16 cellular contexts compared by ENCODE assay signal in genomic region chr7:27952393-27953290, GRCh38.
DNase-seq lines count a peak whose midpoint lies in the region; ATAC-seq and TF ChIP-seq lines count a peak whose summit lies in the region.
"Had no signal": no experiment of that assay in that cellular context is flagged by ENCODE, and none has a peak within 500 bp of the region (broad histone marks: within the 10 kb centered on the region; RNA-seq: fewer than 3 reads in every experiment).

No MANE protein-coding gene starts in this region.

- H3K27ac ChIP-seq in right atrium auricular region (no peak overlapping the region), subcutaneous abdominal adipose tissue (ENCODE audit: low read depth, low read length) (peak overlapping the region; percentile 63)
- H3K27ac ChIP-seq: heart left ventricle, pancreas, Peyer's patch had no signal

- DNase-seq in Right ventricle myocardium inferior (ENCODE audit: missing footprints) (no peak), right atrium auricular region (ENCODE audit: low spot score) (no peak), amniotic epithelial cell (ENCODE audit: low read depth) (peak; percentile 57), fibroblast of villous mesenchyme (ENCODE audit: low read depth) (peak; percentile 74), NCI-H1048 (lab: John Stamatoyannopoulos, UW) (no peak), NCI-H69 (lab: John Stamatoyannopoulos, UW) (no peak)
- DNase-seq in activated effector memory CD4-positive, alpha-beta T cell treated with Interleukin-2 at 50 U/mL for 16 hours, result no peak
- DNase-seq: activated effector memory CD4-positive, alpha-beta T cell treated with anti-CD3 and anti-CD28 coated beads, Interleukin-2, amount 50 U/mL, for 16 hours; caudate nucleus; heart left ventricle; midbrain; NCI-H774; pancreas; Peyer's patch; SW 1271 had no signal

- peak; percentile 49 for ATAC-seq in Right ventricle myocardium inferior

- no peak overlapping the region for H3K9ac ChIP-seq in subcutaneous abdominal adipose tissue (ENCODE audit: low read length in 5 of 5)

- intact Hi-C loops in Right ventricle myocardium inferior (cut with DNase I), result no loop called here

- H3K9me3 ChIP-seq in right atrium auricular region (no peaks in the 10 kb centered on the region), subcutaneous abdominal adipose tissue (ENCODE audit: control insufficient read depth in 5 of 5, low read length in 5 of 5) (no peaks in the 10 kb centered on the region)
- H3K9me3 ChIP-seq: heart left ventricle, pancreas, Peyer's patch had no signal

- no peak for TF ChIP-seq CTCF in right atrium auricular region (IDR thresholded peaks at IDR 0.05)
- TF ChIP-seq CTCF in fibroblast of villous mesenchyme (IDR thresholded peaks at IDR 0.05; ENCODE audit: insufficient read depth, low read depth, low read length), result no peak

- H3K4me1 ChIP-seq in right atrium auricular region (no peaks in the 10 kb centered on the region), subcutaneous abdominal adipose tissue (ENCODE audit: control insufficient read depth in 5 of 5, insufficient read depth in 5 of 5, low read length in 5 of 5) (peaks cover 1 to 24% (median 9%) of the 10 kb centered on the region in 5 donors)
- H3K4me1 ChIP-seq: pancreas, Peyer's patch had no signal

- H3K27me3 ChIP-seq in right atrium auricular region (no peaks in the 10 kb centered on the region), subcutaneous abdominal adipose tissue (ENCODE audit: control insufficient read depth in 5 of 5, insufficient read depth in 4 of 5, low read length in 5 of 5) (no peaks in the 10 kb centered on the region)
- H3K27me3 ChIP-seq: heart left ventricle, pancreas, Peyer's patch had no signal

- H3K4me3 ChIP-seq in right atrium auricular region (no peak overlapping the region), fibroblast of villous mesenchyme (ENCODE audit: low read depth, low read length) (no peak overlapping the region), subcutaneous abdominal adipose tissue (ENCODE audit: low read depth in 1 of 5, low read length in 5 of 5) (no peak overlapping the region)
- H3K4me3 ChIP-seq: heart left ventricle, pancreas, Peyer's patch had no signal

- H3K36me3 ChIP-seq in right atrium auricular region, result no peaks in the 10 kb centered on the region
- H3K36me3 ChIP-seq in subcutaneous abdominal adipose tissue (ENCODE audit: control insufficient read depth in 5 of 5, insufficient read depth in 5 of 5, low read length in 5 of 5), result no peaks in the 10 kb centered on the region
- H3K36me3 ChIP-seq: pancreas, Peyer's patch had no signal

Comparison
In these comparisons a context has a peak if more than half of its experiments do, and no peak if none do; other contexts are left out.
1. DNase-seq: peak in amniotic epithelial cell (single experiment) and fibroblast of villous mesenchyme (single experiment); none in Right ventricle myocardium inferior (single experiment), right atrium auricular region (single experiment), NCI-H1048 (single experiment), NCI-H69 (single experiment) and activated effector memory CD4-positive, alpha-beta T cell treated with Interleukin-2 at 50 U/mL for 16 hours (single experiment).